8 cellular contexts compared by ENCODE assay signal in the genomic region with DNA sequence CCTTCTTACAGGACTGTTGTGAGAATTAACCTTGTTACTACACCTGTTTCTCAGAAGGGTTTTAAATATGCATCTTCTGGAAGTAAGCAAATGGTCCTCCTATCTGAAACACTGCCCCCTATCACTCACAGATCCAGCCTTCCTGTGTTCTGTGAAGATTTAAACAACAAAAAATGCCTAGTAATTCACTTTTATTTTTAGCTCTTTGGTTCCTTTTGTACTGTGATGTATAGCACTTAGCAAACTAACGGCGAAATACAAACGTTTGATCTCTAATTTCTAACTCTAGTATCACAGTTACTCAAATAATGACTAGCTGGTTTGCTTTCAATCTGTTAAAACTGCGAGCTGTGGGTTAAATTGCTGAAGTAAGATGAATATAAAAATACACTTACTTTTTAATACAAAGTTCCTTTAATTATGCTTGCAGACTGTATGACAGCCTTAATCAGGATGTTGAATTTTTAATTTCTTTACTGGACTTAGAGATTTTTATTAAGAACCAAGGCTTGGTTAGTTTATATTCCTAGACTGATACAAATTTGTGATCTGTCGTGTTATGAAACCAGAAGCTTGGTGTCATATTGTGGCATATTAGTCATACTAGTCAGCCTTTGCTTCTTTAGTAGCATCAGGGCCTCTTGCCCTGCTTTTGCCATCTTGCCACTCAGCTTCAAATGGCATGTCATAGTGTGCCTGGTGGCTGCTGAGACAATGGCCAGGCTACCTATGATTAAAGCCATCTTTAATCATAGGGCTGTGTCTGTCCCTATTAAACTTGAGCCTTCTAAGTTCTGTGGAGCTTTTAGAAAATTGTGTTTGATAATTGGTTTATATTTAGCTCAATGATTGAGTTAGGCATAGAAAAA. TPM values are rescaled to one million over a fixed set of nuclear protein-coding genes. Genes with fewer than 3 reads are reported as not detected.
DNase-seq lines count a peak whose midpoint lies in the region; ATAC-seq, FAIRE-seq and TF ChIP-seq lines count a peak whose summit lies in the region.

No MANE protein-coding gene starts in this region.

- WGBS in HepG2 (ENCODE audit: low lambda C conversion rate): 83% methylated on average over 5 of the region's 5 CpGs

- H3K27me3 Mint-ChIP-seq in IgD-negative memory B cell: no peaks in the 10 kb centered on the region
- H3K27me3 Mint-ChIP-seq in activated naive CD4-positive, alpha-beta T cell treated with anti-CD3 and anti-CD28 coated beads, Interleukin-2, amount 10 ng/mL, durations not matched to agents 7 days and 5 days: no peaks in the 10 kb centered on the region

- intact Hi-C loops in HepG2 (cut with micrococcal nuclease; ENCODE audit: unreplicated experiment): no loop called here
- intact Hi-C loops in ascending aorta (cut with DNase I): no loop called here

- POLR2A ChIA-PET in HepG2 (lab: Yijun Ruan, JAX): interaction anchor here (0.7 to 2.2 kb wide), 2 partner anchors 9 to 30 kb away, joined by 3 to 22 read pairs; partner anchors contain the start of gene EIF3J

- H2AFZ ChIP-seq in HepG2 (ENCODE audit: low read length): no peak overlapping the region

- no TSS peak for BruUV-seq in HepG2 (replicated peaks; lab: Mats Ljungman, UMichigan)

- peak; percentile 30; the same call in 1 of the 2 replicates for TF ChIP-seq CTCF in HepG2 (CRISPR knock-in tag; IDR thresholded peaks at IDR 0.05)
- TF ChIP-seq CTCF in ascending aorta (IDR thresholded peaks at IDR 0.05): peak in 1 of 3 experiments; percentile 35

- peak overlapping the region in 5 of 11 experiments; percentile 3 to 69 (median 46); a peak in 9 of 22 replicates for H3K4me2 ChIP-seq in BLaER1 treated with 17β-estradiol and CSF1 and Interleukin-3, amounts not matched to agents 10 nM and 100 nM
- no peak overlapping the region for H3K4me2 ChIP-seq in HepG2 (ENCODE audit: low read depth, low read length)

- H3K36me3 Mint-ChIP-seq in IgD-negative memory B cell: peaks cover 5% of the 10 kb centered on the region
- H3K36me3 Mint-ChIP-seq in activated naive CD4-positive, alpha-beta T cell treated with anti-CD3 and anti-CD28 coated beads, Interleukin-2, amount 10 ng/mL, durations not matched to agents 7 days and 5 days: peaks cover 33% of the 10 kb centered on the region

- H3K27ac Mint-ChIP-seq in IgD-negative memory B cell: peak overlapping the region; percentile 7 to 64 (median 39)
- H3K27ac Mint-ChIP-seq in activated naive CD4-positive, alpha-beta T cell treated with anti-CD3 and anti-CD28 coated beads, Interleukin-2, amount 10 ng/mL, durations not matched to agents 7 days and 5 days: peak overlapping the region; percentile 84

- TF ChIP-seq EP300 in HepG2 (IDR thresholded peaks at IDR 0.05; ENCODE audit: low read depth in 2 of 2, low read length in 2 of 2) (no peak), HepG2 (CRISPR knock-in tag; IDR thresholded peaks at IDR 0.05; ENCODE audit: borderline replicate concordance) (no peak)

- peak; percentile 66 for ATAC-seq in GM19035 (IDR thresholded peaks at IDR 0.05; ENCODE audit: unreplicated experiment)
- peak; percentile 51 for ATAC-seq in HepG2

- peak; percentile 45 for DNase-seq in activated naive CD4-positive, alpha-beta T cell treated with anti-CD3 and anti-CD28 coated beads, Interleukin-2, amount 10 ng/mL, durations not matched to agents 7 days and 5 days
- DNase-seq in HepG2 (ENCODE audit: low spot score) (no peak), ascending aorta (ENCODE audit: low spot score in 2 of 2) (no peak), NCI-H2029 treated with DMSO at 0.1 percent for 48 hours (lab: John Stamatoyannopoulos, UW) (no peak), NCI-H345 (lab: John Stamatoyannopoulos, UW) (no peak)

- peak overlapping the region in 6 of 11 experiments; percentile 9 to 69 (median 54); a peak in 9 of 22 replicates for H3K27ac ChIP-seq in BLaER1 treated with 17β-estradiol and CSF1 and Interleukin-3, amounts not matched to agents 10 nM and 100 nM
- no peak overlapping the region for H3K27ac ChIP-seq in HepG2 (ENCODE audit: extremely low read length, insufficient read depth, low read length)
- no peak overlapping the region for H3K27ac ChIP-seq in ascending aorta

- peaks cover 4 to 60% (median 26%) of the 10 kb centered on the region in 10 experiments; a peak in 16 of 20 replicates for H3K4me1 ChIP-seq in BLaER1 treated with 17β-estradiol and CSF1 and Interleukin-3, amounts not matched to agents 10 nM and 100 nM
- H3K4me1 ChIP-seq in HepG2 (ENCODE audit: insufficient read depth, low read length) (peaks cover 19% of the 10 kb centered on the region), ascending aorta (peaks cover 6 to 24% of the 10 kb centered on the region in 2 donors)

- H3K27me3 ChIP-seq in BLaER1 treated with 17β-estradiol and CSF1 and Interleukin-3, amounts not matched to agents 10 nM and 100 nM: no peaks in the 10 kb centered on the region
- no peaks in the 10 kb centered on the region for H3K27me3 ChIP-seq in HepG2 (ENCODE audit: control insufficient read depth in 1 of 2, insufficient read depth in 2 of 2, low read length in 2 of 2)
- H3K27me3 ChIP-seq in ascending aorta: no peaks in the 10 kb centered on the region

- in situ Hi-C loops in HepG2 (cut with HindIII; ENCODE audit: extremely low pct_ligation_motif_present, low pct_unique_long_range_greater_than_20kb): no loop called here

- TF ChIP-seq RAD21 in HepG2 (CRISPR knock-in tag; IDR thresholded peaks at IDR 0.05): no peak

- FAIRE-seq in HepG2 (lab: Jason Lieb, UNC): peak; percentile 32

- no peak for TF ChIP-seq POLR2A in HepG2 (IDR thresholded peaks at IDR 0.05; ENCODE audit: insufficient read depth in 1 of 2, low read depth in 2 of 2, low read length in 2 of 2)

- H3K9me3 Mint-ChIP-seq in IgD-negative memory B cell: no peaks in the 10 kb centered on the region
- no peaks in the 10 kb centered on the region for H3K9me3 Mint-ChIP-seq in activated naive CD4-positive, alpha-beta T cell treated with anti-CD3 and anti-CD28 coated beads, Interleukin-2, amount 10 ng/mL, durations not matched to agents 7 days and 5 days

- no peak overlapping the region for H3K4me3 ChIP-seq in BLaER1 treated with 17β-estradiol and CSF1 and Interleukin-3, amounts not matched to agents 10 nM and 100 nM
- H3K4me3 ChIP-seq in HepG2 (replicated peaks in 1 of 3; ENCODE audit: insufficient read depth in 1 of 3, low read depth in 2 of 3, low read length in 3 of 3): no peak overlapping the region
- no peak overlapping the region for H3K4me3 ChIP-seq in ascending aorta

- peaks cover 38 to 45% (median 41%) of the 10 kb centered on the region in 3 donors for H3K4me1 Mint-ChIP-seq in IgD-negative memory B cell
- H3K4me1 Mint-ChIP-seq in activated naive CD4-positive, alpha-beta T cell treated with anti-CD3 and anti-CD28 coated beads, Interleukin-2, amount 10 ng/mL, durations not matched to agents 7 days and 5 days: peaks cover 45% of the 10 kb centered on the region

- no peaks in the 10 kb centered on the region for H3K9me3 ChIP-seq in BLaER1 treated with 17β-estradiol and CSF1 and Interleukin-3, amounts not matched to agents 10 nM and 100 nM (replicated peaks in 1 of 11)
- H3K9me3 ChIP-seq in HepG2 (ENCODE audit: low read length) (no peaks in the 10 kb centered on the region), ascending aorta (no peaks in the 10 kb centered on the region)

- H3K4me3 Mint-ChIP-seq in IgD-negative memory B cell: peak overlapping the region in 1 of 4 donors; percentile 34
- H3K4me3 Mint-ChIP-seq in activated naive CD4-positive, alpha-beta T cell treated with anti-CD3 and anti-CD28 coated beads, Interleukin-2, amount 10 ng/mL, durations not matched to agents 7 days and 5 days: no peak overlapping the region

- H3K36me3 ChIP-seq in BLaER1 treated with 17β-estradiol and CSF1 and Interleukin-3, amounts not matched to agents 10 nM and 100 nM: peaks cover 31 to 96% (median 76%) of the 10 kb centered on the region in 11 experiments
- H3K36me3 ChIP-seq in HepG2 (replicated peaks in 1 of 2; ENCODE audit: control insufficient read depth in 1 of 2, insufficient read depth in 2 of 2, low read length in 2 of 2) (peaks cover 1 to 21% of the 10 kb centered on the region in 2 experiments; a peak in 4 of 5 replicates), ascending aorta (peaks cover 0 to under 1% of the 10 kb centered on the region in 2 donors)

- CTCF ChIA-PET in activated naive CD4-positive, alpha-beta T cell treated with anti-CD3 and anti-CD28 coated beads, Interleukin-2, amount 10 ng/mL, durations not matched to agents 7 days and 5 days (lab: Charles Lee): interaction anchor here (0.5 to 2.2 kb wide), 12 partner anchors 8 to 272 kb away, joined by 3 to 7 read pairs (median 4); partner anchors contain the start of gene EIF3J
- CTCF ChIA-PET in HepG2 (lab: Yijun Ruan, JAX; ENCODE audit: low intra/inter-chr PET ratio, low total read pairs): no interaction called here

- H3K9ac ChIP-seq in BLaER1 treated with 17β-estradiol and CSF1 and Interleukin-3, amounts not matched to agents 10 nM and 100 nM: peak overlapping the region in 4 of 11 experiments; percentile 8 to 44 (median 32); a peak in 5 of 22 replicates
- H3K9ac ChIP-seq in HepG2 (ENCODE audit: insufficient read depth, low read depth, low read length): no peak overlapping the region

- peaks cover 79% of the 10 kb centered on the region for H3K79me2 ChIP-seq in HepG2 (ENCODE audit: insufficient read depth, low read length)

- peaks cover 94 to 100% (median 100%) of the 10 kb centered on the region in 11 experiments; a peak in 21 of 22 replicates for H4K20me1 ChIP-seq in BLaER1 treated with 17β-estradiol and CSF1 and Interleukin-3, amounts not matched to agents 10 nM and 100 nM
- peaks cover 15% of the 10 kb centered on the region for H4K20me1 ChIP-seq in HepG2 (ENCODE audit: insufficient read depth, low read length)

RNA-seq across cellular contexts. Expression of gene EIF3J, which starts 9.2 kb away (rescaled TPM):
- 15.4 TPM for polyA plus RNA-seq in IgD-negative memory B cell
- 69.2 and 105 TPM in 2 replicates for total RNA-seq in HepG2 (2016; rRNA removed; fragmentation: Illumina TruSeq; extraction: Trizol)
- 16.1 and 18.9 TPM in 2 replicates for total RNA-seq in HepG2 (2016; cell fraction: cytosol; rRNA removed; fragmentation: Illumina TruSeq; extraction: Trizol; ENCODE audit: low read depth)
- 77.9 and 106 TPM in 2 replicates for total RNA-seq in HepG2 (2016; cell fraction: insoluble cytoplasmic fraction; rRNA removed; fragmentation: Illumina TruSeq; extraction: Trizol)
- 41.7 and 51.2 TPM in 2 replicates for total RNA-seq in HepG2 (2016; cell fraction: membrane; rRNA removed; fragmentation: Illumina TruSeq; extraction: Trizol)
- 48.7 and 56.0 TPM in 2 replicates for total RNA-seq in HepG2 (2016; cell fraction: nucleus; rRNA removed; fragmentation: Illumina TruSeq; extraction: Trizol)
- 45.2 and 51.7 TPM in 2 replicates for polyA plus RNA-seq in HepG2 (2011; rRNA removed)
- 23.3 and 41.0 TPM in 2 replicates for polyA plus RNA-seq in HepG2 (2011; cell fraction: cytosol; rRNA removed)
- polyA plus RNA-seq in HepG2 (2011; cell fraction: nucleus; rRNA removed): 16.0 and 23.8 TPM in 2 replicates
- 72.7 and 92.6 TPM in 2 replicates for polyA plus RNA-seq in HepG2 (2012)
- polyA plus RNA-seq in HepG2 (2016; cell fraction: cytosol; fragmentation: Illumina TruSeq; extraction: Trizol; ENCODE audit: low read depth): 19.2 and 23.1 TPM in 2 replicates
- polyA plus RNA-seq in HepG2 (2016; cell fraction: insoluble cytoplasmic fraction; fragmentation: Illumina TruSeq; extraction: Trizol; ENCODE audit: low read depth): 189 and 199 TPM in 2 replicates
- 38.7 and 43.5 TPM in 2 replicates for polyA plus RNA-seq in HepG2 (2016; cell fraction: membrane; fragmentation: Illumina TruSeq; extraction: Trizol; ENCODE audit: low read depth)
- polyA plus RNA-seq in HepG2 (2016; cell fraction: nucleus; fragmentation: Illumina TruSeq; extraction: Trizol; ENCODE audit: insufficient read depth, low read depth): 92.1 and 94.0 TPM in 2 replicates
- polyA minus RNA-seq in HepG2 (2011; rRNA and poly(A)+ RNA removed; ENCODE audit: low replicate concordance): 39.8 and 76.3 TPM in 2 replicates
- polyA minus RNA-seq in HepG2 (2011; cell fraction: cytosol; rRNA and poly(A)+ RNA removed): 33.9 and 34.6 TPM in 2 replicates
- polyA minus RNA-seq in HepG2 (2011; cell fraction: nucleus; rRNA and poly(A)+ RNA removed): 44.8 and 55.7 TPM in 2 replicates
- 22.8 TPM for total RNA-seq in ascending aorta

Comparison
In these comparisons a context has a peak if more than half of its experiments do, and no peak if none do; other contexts are left out.
1. H3K27ac ChIP-seq: peak in BLaER1 treated with 17β-estradiol and CSF1 and Interleukin-3, amounts not matched to agents 10 nM and 100 nM (6 of 11); none in HepG2 (single experiment) and ascending aorta (0 of 2).